In the genomic region with DNA sequence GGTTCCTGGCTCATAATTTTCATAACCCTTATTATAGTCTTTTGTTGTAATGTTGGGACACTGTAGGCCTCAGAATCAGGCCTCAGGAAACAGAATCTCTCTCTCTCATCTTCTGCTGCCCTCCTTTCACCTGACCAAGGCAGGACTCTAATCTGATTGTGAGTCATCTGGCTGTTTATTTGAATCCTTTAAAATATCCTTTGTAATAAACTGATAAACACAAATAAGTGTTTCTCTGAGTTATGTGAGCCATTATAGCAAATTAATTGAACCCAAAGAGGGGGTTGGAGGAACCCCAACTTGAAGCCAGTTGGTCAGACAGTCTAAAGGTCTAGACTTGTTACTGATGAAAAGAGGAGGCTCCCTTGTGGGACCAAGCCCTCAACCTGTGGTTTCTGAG, we compare ENCODE assay signal across 1 cellular context.
A peak's percentile ranks its signal among the peaks of the same experiment; 100 is the strongest.
TF ChIP-seq lines count a peak whose summit lies in the region.

No MANE protein-coding gene starts in this region.

TF ChIP-seq in K562, 482 proteins besides CTCF, POLR2A, EP300 and RAD21 (continued from another document):
- TF ChIP-seq, protein P1, sequence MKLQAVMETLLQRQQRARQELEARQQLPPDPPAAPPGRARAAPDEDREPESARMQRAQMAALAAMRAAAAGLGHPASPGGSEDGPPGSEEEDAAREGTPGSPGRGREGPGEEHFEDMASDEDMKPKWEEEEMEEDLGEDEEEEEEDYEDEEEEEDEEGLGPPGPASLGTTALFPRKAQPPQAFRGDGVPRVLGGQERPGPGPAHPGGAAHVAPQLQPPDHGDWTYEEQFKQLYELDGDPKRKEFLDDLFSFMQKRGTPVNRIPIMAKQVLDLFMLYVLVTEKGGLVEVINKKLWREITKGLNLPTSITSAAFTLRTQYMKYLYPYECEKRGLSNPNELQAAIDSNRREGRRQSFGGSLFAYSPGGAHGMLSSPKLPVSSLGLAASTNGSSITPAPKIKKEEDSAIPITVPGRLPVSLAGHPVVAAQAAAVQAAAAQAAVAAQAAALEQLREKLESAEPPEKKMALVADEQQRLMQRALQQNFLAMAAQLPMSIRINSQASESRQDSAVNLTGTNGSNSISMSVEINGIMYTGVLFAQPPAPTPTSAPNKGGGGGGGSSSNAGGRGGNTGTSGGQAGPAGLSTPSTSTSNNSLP (IDR thresholded peaks at IDR 0.05; ENCODE audit: borderline replicate concordance, low read depth, low read length) = 0 out of 2 replicates have a peak, but pooled peaks have one; percentile 65
- TF ChIP-seq CBFA2T3 (IDR thresholded peaks at IDR 0.05) = 0 out of 2 replicates have a peak, but pooled peaks have one; percentile 18
- TF ChIP-seq PHTF2 (CRISPR knock-in tag; IDR thresholded peaks at IDR 0.05) = no peak
- peak; percentile 80 for TF ChIP-seq SMARCA4 (IDR thresholded peaks at IDR 0.05)
- TF ChIP-seq CXXC5 (CRISPR knock-in tag; IDR thresholded peaks at IDR 0.05) = no peak
- peak; percentile 87 for TF ChIP-seq FOSL1 (tag; conservative IDR thresholded peaks at IDR 0.05)
- peak; percentile 67 for TF ChIP-seq ARID1B (IDR thresholded peaks at IDR 0.05)
- no peak for TF ChIP-seq MXI1 (IDR thresholded peaks at IDR 0.05; ENCODE audit: low read depth, low read length)
- peak; percentile 84 for TF ChIP-seq DPF2 (IDR thresholded peaks at IDR 0.05)
- TF ChIP-seq, protein P2, sequence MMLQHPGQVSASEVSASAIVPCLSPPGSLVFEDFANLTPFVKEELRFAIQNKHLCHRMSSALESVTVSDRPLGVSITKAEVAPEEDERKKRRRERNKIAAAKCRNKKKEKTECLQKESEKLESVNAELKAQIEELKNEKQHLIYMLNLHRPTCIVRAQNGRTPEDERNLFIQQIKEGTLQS (IDR thresholded peaks at IDR 0.05) = peak; percentile 64; the same call in 1 of the 2 replicates
- TF ChIP-seq, protein P2 (CRISPR knock-in tag; conservative IDR thresholded peaks at IDR 0.05) = no peak
- peak; percentile 52; the same call in 1 of the 2 replicates for TF ChIP-seq SOX6 (IDR thresholded peaks at IDR 0.05)
- TF ChIP-seq ZEB2 (IDR thresholded peaks at IDR 0.05) = 0 out of 2 replicates have a peak, but pooled peaks have one; percentile 39
- TF ChIP-seq JUND (IDR thresholded peaks at IDR 0.05; ENCODE audit: borderline replicate concordance, low read depth, low read length) = peak; percentile 84
- TF ChIP-seq JUND (tag; IDR thresholded peaks at IDR 0.05; ENCODE audit: borderline replicate concordance, low read depth, low read length) = peak; percentile 49; the same call in 2 of the 3 replicates
- TF ChIP-seq SMARCC2 (IDR thresholded peaks at IDR 0.05; ENCODE audit: low read depth) = peak; percentile 47; the same call in 1 of the 2 replicates
